Comparison of ENCODE assay signal across 20 cellular contexts in genomic region chr17:59149841-59150511, GRCh38. TPM values are rescaled to one million over a fixed set of nuclear protein-coding genes. Genes with fewer than 3 reads are reported as not detected.
DNase-seq lines count a peak whose midpoint lies in the region; ATAC-seq, FAIRE-seq and TF ChIP-seq lines count a peak whose summit lies in the region.
"Had no signal": no experiment of that assay in that cellular context is flagged by ENCODE, and none has a peak within 500 bp of the region (broad histone marks: within the 10 kb centered on the region; RNA-seq: fewer than 3 reads in every experiment).

No MANE protein-coding gene starts in this region.

- ATAC-seq in HepG2, result peak; percentile 9; the same call in 2 of the 3 replicates
- no peak for ATAC-seq in right lobe of liver
- ATAC-seq in effector memory CD8-positive, alpha-beta T cell (replicated peaks), result peak; percentile 38
- ATAC-seq: natural killer cell treated with Interleukin-12 subunit alpha and Interleukin-12 subunit beta and Interleukin-15 and Interleukin-18, amount 100 ng/mL, for 72 hours; stimulated activated memory B cell treated with anti-CD40 and anti-IgM and Interleukin-4, amounts not matched to agents 10 μg/mL and 1 μg/mL and 100 μg/mL, for 72 hours; T-cell had no signal

- H3K36me3 Mint-ChIP-seq in effector memory CD8-positive, alpha-beta T cell (ENCODE audit: insufficient read depth), result peaks cover 6% of the 10 kb centered on the region
- H3K36me3 Mint-ChIP-seq: natural killer cell treated with Interleukin-12 subunit alpha and Interleukin-12 subunit beta and Interleukin-15 and Interleukin-18, amount 100 ng/mL, for 72 hours; T-cell had no signal

- no peak overlapping the region for H2AFZ ChIP-seq in HepG2 (ENCODE audit: low read length)

- H3K9me3 ChIP-seq in HepG2 (ENCODE audit: low read length) (no peaks in the 10 kb centered on the region), right lobe of liver (no peaks in the 10 kb centered on the region)
- H3K9me3 ChIP-seq: BE2C, esophagus squamous epithelium had no signal

- no TSS peak for BruUV-seq in HepG2 (replicated peaks; lab: Mats Ljungman, UMichigan)

- H3K9me3 Mint-ChIP-seq in effector memory CD8-positive, alpha-beta T cell, result no peaks in the 10 kb centered on the region
- H3K9me3 Mint-ChIP-seq: activated naive CD4-positive, alpha-beta T cell treated with anti-CD3 and anti-CD28 coated beads, Interleukin-2, amount 50 U/mL, for 24 hours; natural killer cell treated with Interleukin-12 subunit alpha and Interleukin-12 subunit beta and Interleukin-15 and Interleukin-18, amount 100 ng/mL, for 72 hours; stimulated activated memory B cell treated with anti-CD40 and anti-IgM and Interleukin-4, amounts not matched to agents 10 μg/mL and 1 μg/mL and 100 μg/mL, for 72 hours; T-cell had no signal

- DNase-seq in HepG2 (ENCODE audit: low spot score) (no peak), right lobe of liver (no peak), RWPE1 (ENCODE audit: low spot score) (no peak), urothelium cell line (ENCODE audit: low spot score) (no peak), GM12892 (ENCODE audit: insufficient read length) (no peak), SHP77 treated with DMSO at 0.1 percent for 48 hours (lab: John Stamatoyannopoulos, UW) (no peak), GM10266 (ENCODE audit: extremely low spot score) (no peak)
- DNase-seq in effector memory CD8-positive, alpha-beta T cell, result no peak
- DNase-seq: activated CD8-positive, alpha-beta memory T cell treated with anti-CD3 and anti-CD28 coated beads for 24 hours; BE2C; esophagus squamous epithelium; NCI-H1092; NCI-H446 treated with DMSO at 0.1 percent for 48 hours; retina; stimulated activated CD4-positive, alpha-beta T cell treated with anti-CD3 and anti-CD28 coated beads, Interleukin-4, amount 100 ng/mL, for 24 hours; T-cell had no signal

- peaks cover 98% of the 10 kb centered on the region for H3K79me2 ChIP-seq in HepG2 (ENCODE audit: insufficient read depth, low read length)

- no peak for TF ChIP-seq RAD21 in HepG2 (CRISPR knock-in tag; IDR thresholded peaks at IDR 0.05)

- CTCF ChIA-PET in HepG2 (lab: Yijun Ruan, JAX; ENCODE audit: low intra/inter-chr PET ratio, low total read pairs) (no interaction called here), RWPE1 (lab: Yijun Ruan, JAX) (interaction anchor here (0.6 kb wide), 1 partner anchor 565 kb away, joined by 3 read pairs; no protein-coding TSS in a partner anchor)

- in situ Hi-C loops in HepG2 (cut with HindIII; ENCODE audit: extremely low pct_ligation_motif_present, low pct_unique_long_range_greater_than_20kb), result loop anchor here (5.0 kb wide), 1 partner anchor 43 kb away; the partner anchor contains the start of gene TRIM37

- H4K20me1 ChIP-seq in HepG2 (ENCODE audit: insufficient read depth, low read length), result no peaks in the 10 kb centered on the region; the same call in none of the 2 replicates

- TF ChIP-seq EP300 in HepG2 (IDR thresholded peaks at IDR 0.05; ENCODE audit: low read depth in 2 of 2, low read length in 2 of 2) (no peak), HepG2 (CRISPR knock-in tag; IDR thresholded peaks at IDR 0.05; ENCODE audit: borderline replicate concordance) (no peak)

- H3K4me1 Mint-ChIP-seq in effector memory CD8-positive, alpha-beta T cell (ENCODE audit: low read depth in 2 of 2), result peaks cover 19 to 43% of the 10 kb centered on the region in 2 donors

- 93% methylated on average over 5 of the region's 5 CpGs for WGBS in HepG2 (ENCODE audit: low lambda C conversion rate)
- WGBS in right lobe of liver (ENCODE audit: insufficient coverage, low coverage, low lambda C conversion rate, missing lambda C conversion rate), result 84% methylated on average over 3 of the region's 5 CpGs

- TF ChIP-seq CTCF in HepG2 (CRISPR knock-in tag; IDR thresholded peaks at IDR 0.05) (no peak), right lobe of liver (IDR thresholded peaks at IDR 0.05) (no peak), RWPE1 (conservative IDR thresholded peaks at IDR 0.05; ENCODE audit: low read depth) (no peak), GM10266 (IDR thresholded peaks at IDR 0.05; ENCODE audit: control insufficient read depth, insufficient read depth, low read depth, missing control alignments) (no peak)

- no peak overlapping the region for H3K4me2 ChIP-seq in HepG2 (ENCODE audit: low read depth, low read length)

- peaks cover 56% of the 10 kb centered on the region for H3K4me1 ChIP-seq in HepG2 (ENCODE audit: insufficient read depth, low read length)
- peaks cover 0 to 4% (median 0%) of the 10 kb centered on the region in 4 donors for H3K4me1 ChIP-seq in right lobe of liver
- H3K4me1 ChIP-seq: BE2C had no signal

- H3K27me3 Mint-ChIP-seq in effector memory CD8-positive, alpha-beta T cell, result no peaks in the 10 kb centered on the region
- H3K27me3 Mint-ChIP-seq: activated naive CD4-positive, alpha-beta T cell treated with anti-CD3 and anti-CD28 coated beads, Interleukin-2, amount 50 U/mL, for 24 hours; natural killer cell treated with Interleukin-12 subunit alpha and Interleukin-12 subunit beta and Interleukin-15 and Interleukin-18, amount 100 ng/mL, for 72 hours; stimulated activated memory B cell treated with anti-CD40 and anti-IgM and Interleukin-4, amounts not matched to agents 10 μg/mL and 1 μg/mL and 100 μg/mL, for 72 hours; T-cell had no signal

- POLR2A ChIA-PET in HepG2 (lab: Yijun Ruan, JAX) (no interaction called here), RWPE1 (lab: Yijun Ruan, JAX; ENCODE audit: low non-redundant PET) (interaction anchor here (0.6 kb wide), 2 partner anchors 12 to 414 kb away, joined by 3 to 10 read pairs; no protein-coding TSS in a partner anchor)

- no peak overlapping the region for H3K9ac ChIP-seq in HepG2 (ENCODE audit: insufficient read depth, low read depth, low read length)

- H3K4me3 Mint-ChIP-seq in effector memory CD8-positive, alpha-beta T cell, result peak overlapping the region in 1 of 2 donors; percentile 19
- H3K4me3 Mint-ChIP-seq: activated naive CD4-positive, alpha-beta T cell treated with anti-CD3 and anti-CD28 coated beads, Interleukin-2, amount 50 U/mL, for 24 hours; natural killer cell treated with Interleukin-12 subunit alpha and Interleukin-12 subunit beta and Interleukin-15 and Interleukin-18, amount 100 ng/mL, for 72 hours; stimulated activated memory B cell treated with anti-CD40 and anti-IgM and Interleukin-4, amounts not matched to agents 10 μg/mL and 1 μg/mL and 100 μg/mL, for 72 hours; T-cell had no signal

- H3K27me3 ChIP-seq in HepG2 (ENCODE audit: control insufficient read depth in 1 of 2, insufficient read depth in 2 of 2, low read length in 2 of 2) (no peaks in the 10 kb centered on the region; a peak in 1 of 5 replicates), right lobe of liver (no peaks in the 10 kb centered on the region)
- H3K27me3 ChIP-seq: BE2C, esophagus squamous epithelium had no signal

- H3K27ac ChIP-seq in HepG2 (ENCODE audit: extremely low read length, insufficient read depth, low read length) (no peak overlapping the region), right lobe of liver (no peak overlapping the region), RWPE1 (peak overlapping the region; percentile 58)
- H3K27ac ChIP-seq: esophagus squamous epithelium had no signal

- FAIRE-seq in HepG2 (lab: Jason Lieb, UNC) (no peak), urothelium cell line (lab: Jason Lieb, UNC) (peak; percentile 73), GM12892 (lab: Jason Lieb, UNC) (no peak)
- FAIRE-seq: G401.6 had no signal

- H3K4me3 ChIP-seq in HepG2 (replicated peaks in 1 of 3; ENCODE audit: insufficient read depth in 1 of 3, low read depth in 2 of 3, low read length in 3 of 3) (no peak overlapping the region), right lobe of liver (no peak overlapping the region)
- H3K4me3 ChIP-seq: esophagus squamous epithelium had no signal

- TF ChIP-seq POLR2A in HepG2 (IDR thresholded peaks at IDR 0.05; ENCODE audit: insufficient read depth in 1 of 2, low read depth in 2 of 2, low read length in 2 of 2), result no peak
- no peak for TF ChIP-seq POLR2A in right lobe of liver (IDR thresholded peaks at IDR 0.05)
- no peak for TF ChIP-seq POLR2A in GM12892 (IDR thresholded peaks at IDR 0.05; ENCODE audit: low read depth, low read length)

- H3K36me3 ChIP-seq in HepG2 (replicated peaks in 1 of 2; ENCODE audit: control insufficient read depth in 1 of 2, insufficient read depth in 2 of 2, low read length in 2 of 2), result peaks cover 2 to 8% of the 10 kb centered on the region in 2 experiments; a peak in 2 of 5 replicates
- no peaks in the 10 kb centered on the region for H3K36me3 ChIP-seq in right lobe of liver
- H3K36me3 ChIP-seq: esophagus squamous epithelium had no signal

- H3K27ac Mint-ChIP-seq in effector memory CD8-positive, alpha-beta T cell, result peak overlapping the region in 1 of 2 donors; percentile 52
- H3K27ac Mint-ChIP-seq: activated naive CD4-positive, alpha-beta T cell treated with anti-CD3 and anti-CD28 coated beads, Interleukin-2, amount 50 U/mL, for 24 hours; natural killer cell treated with Interleukin-12 subunit alpha and Interleukin-12 subunit beta and Interleukin-15 and Interleukin-18, amount 100 ng/mL, for 72 hours; stimulated activated memory B cell treated with anti-CD40 and anti-IgM and Interleukin-4, amounts not matched to agents 10 μg/mL and 1 μg/mL and 100 μg/mL, for 72 hours; T-cell had no signal

- intact Hi-C loops in HepG2 (cut with micrococcal nuclease; ENCODE audit: unreplicated experiment), result no loop called here
- intact Hi-C loops in right lobe of liver (cut with DNase I), result no loop called here

RNA-seq across cellular contexts. Expression of gene SKA2, which starts 5.0 kb away (rescaled TPM):
- total RNA-seq in HepG2 (2016; rRNA removed; fragmentation: Illumina TruSeq; extraction: Trizol) (91.8 and 148 TPM in 2 replicates), right lobe of liver (10 to 100 TPM; 12.2 to 23.1 (median 13.5) TPM)
- total RNA-seq in HepG2 (2016; cell fraction: cytosol; rRNA removed; fragmentation: Illumina TruSeq; extraction: Trizol; ENCODE audit: low read depth), result 47.5 and 49.5 TPM in 2 replicates
- total RNA-seq in HepG2 (2016; cell fraction: insoluble cytoplasmic fraction; rRNA removed; fragmentation: Illumina TruSeq; extraction: Trizol), result 89.8 and 139 TPM in 2 replicates
- 81.2 and 89.4 TPM in 2 replicates for total RNA-seq in HepG2 (2016; cell fraction: membrane; rRNA removed; fragmentation: Illumina TruSeq; extraction: Trizol)
- total RNA-seq in HepG2 (2016; cell fraction: nucleus; rRNA removed; fragmentation: Illumina TruSeq; extraction: Trizol), result 28.6 and 29.7 TPM in 2 replicates
- 13.4 and 18.6 TPM in 2 replicates for polyA plus RNA-seq in HepG2 (2011; rRNA removed)
- polyA plus RNA-seq in HepG2 (2011; cell fraction: cytosol; rRNA removed), result 15.1 and 24.3 TPM in 2 replicates
- polyA plus RNA-seq in HepG2 (2011; cell fraction: nucleus; rRNA removed), result 2.0 and 33.2 TPM in 2 replicates
- polyA plus RNA-seq in HepG2 (2012), result 55.5 and 76.1 TPM in 2 replicates
- 72.1 and 80.1 TPM in 2 replicates for polyA plus RNA-seq in HepG2 (2016; cell fraction: cytosol; fragmentation: Illumina TruSeq; extraction: Trizol; ENCODE audit: low read depth)
- polyA plus RNA-seq in HepG2 (2016; cell fraction: insoluble cytoplasmic fraction; fragmentation: Illumina TruSeq; extraction: Trizol; ENCODE audit: low read depth), result 160 and 181 TPM in 2 replicates
- 88.8 and 95.8 TPM in 2 replicates for polyA plus RNA-seq in HepG2 (2016; cell fraction: membrane; fragmentation: Illumina TruSeq; extraction: Trizol; ENCODE audit: low read depth)
- polyA plus RNA-seq in HepG2 (2016; cell fraction: nucleus; fragmentation: Illumina TruSeq; extraction: Trizol; ENCODE audit: insufficient read depth, low read depth), result 57.5 and 58.6 TPM in 2 replicates
- 9.6 and 20.6 TPM in 2 replicates for polyA minus RNA-seq in HepG2 (2011; rRNA and poly(A)+ RNA removed; ENCODE audit: low replicate concordance)
- polyA minus RNA-seq in HepG2 (2011; cell fraction: cytosol; rRNA and poly(A)+ RNA removed), result 12.0 and 15.6 TPM in 2 replicates
- polyA minus RNA-seq in HepG2 (2011; cell fraction: nucleus; rRNA and poly(A)+ RNA removed), result 21.4 and 37.5 TPM in 2 replicates
- polyA plus RNA-seq in GM12892 (2012; ENCODE audit: missing spikeins), result 82.7 TPM

RNA-seq across cellular contexts. Expression of gene PRR11, which starts 5.6 kb away (rescaled TPM):
- total RNA-seq in HepG2 (2016; rRNA removed; fragmentation: Illumina TruSeq; extraction: Trizol) (39.2 and 50.4 TPM in 2 replicates), right lobe of liver (1 to 10 TPM in 1 of 6 experiments, under 1 TPM in 5; 0.49 to 1.9 (median 0.54) TPM)
- total RNA-seq in HepG2 (2016; cell fraction: cytosol; rRNA removed; fragmentation: Illumina TruSeq; extraction: Trizol; ENCODE audit: low read depth), result 8.1 and 9.8 TPM in 2 replicates
- 36.7 and 48.3 TPM in 2 replicates for total RNA-seq in HepG2 (2016; cell fraction: insoluble cytoplasmic fraction; rRNA removed; fragmentation: Illumina TruSeq; extraction: Trizol)
- 37.2 and 37.8 TPM in 2 replicates for total RNA-seq in HepG2 (2016; cell fraction: membrane; rRNA removed; fragmentation: Illumina TruSeq; extraction: Trizol)
- 20.5 and 25.8 TPM in 2 replicates for total RNA-seq in HepG2 (2016; cell fraction: nucleus; rRNA removed; fragmentation: Illumina TruSeq; extraction: Trizol)
- polyA plus RNA-seq in HepG2 (2011; rRNA removed), result 21.8 and 35.7 TPM in 2 replicates
- polyA plus RNA-seq in HepG2 (2011; cell fraction: cytosol; rRNA removed), result 24.4 and 31.4 TPM in 2 replicates
- 3.7 and 3.9 TPM in 2 replicates for polyA plus RNA-seq in HepG2 (2011; cell fraction: nucleus; rRNA removed)
- 11.8 and 35.0 TPM in 2 replicates for polyA plus RNA-seq in HepG2 (2012)
- 7.7 and 9.4 TPM in 2 replicates for polyA plus RNA-seq in HepG2 (2016; cell fraction: cytosol; fragmentation: Illumina TruSeq; extraction: Trizol; ENCODE audit: low read depth)
- polyA plus RNA-seq in HepG2 (2016; cell fraction: insoluble cytoplasmic fraction; fragmentation: Illumina TruSeq; extraction: Trizol; ENCODE audit: low read depth), result 61.7 and 63.3 TPM in 2 replicates
- 26.8 and 32.7 TPM in 2 replicates for polyA plus RNA-seq in HepG2 (2016; cell fraction: membrane; fragmentation: Illumina TruSeq; extraction: Trizol; ENCODE audit: low read depth)
- polyA plus RNA-seq in HepG2 (2016; cell fraction: nucleus; fragmentation: Illumina TruSeq; extraction: Trizol; ENCODE audit: insufficient read depth, low read depth), result 27.9 and 29.0 TPM in 2 replicates
- polyA minus RNA-seq in HepG2 (2011; rRNA and poly(A)+ RNA removed; ENCODE audit: low replicate concordance), result 34.0 and 79.7 TPM in 2 replicates
- polyA minus RNA-seq in HepG2 (2011; cell fraction: cytosol; rRNA and poly(A)+ RNA removed), result 27.9 and 32.0 TPM in 2 replicates
- 12.3 and 23.4 TPM in 2 replicates for polyA minus RNA-seq in HepG2 (2011; cell fraction: nucleus; rRNA and poly(A)+ RNA removed)
- 24.3 TPM for polyA plus RNA-seq in GM12892 (2012; ENCODE audit: missing spikeins)

RNA-seq across cellular contexts. Expression of gene TRIM37, which starts 43.3 kb away (rescaled TPM):
- 39.1 and 48.1 TPM in 2 replicates for total RNA-seq in HepG2 (2016; rRNA removed; fragmentation: Illumina TruSeq; extraction: Trizol)
- 12.1 and 14.0 TPM in 2 replicates for total RNA-seq in HepG2 (2016; cell fraction: cytosol; rRNA removed; fragmentation: Illumina TruSeq; extraction: Trizol; ENCODE audit: low read depth)
- total RNA-seq in HepG2 (2016; cell fraction: insoluble cytoplasmic fraction; rRNA removed; fragmentation: Illumina TruSeq; extraction: Trizol), result 39.2 and 51.8 TPM in 2 replicates
- 27.1 and 27.4 TPM in 2 replicates for total RNA-seq in HepG2 (2016; cell fraction: membrane; rRNA removed; fragmentation: Illumina TruSeq; extraction: Trizol)
- 30.4 and 38.6 TPM in 2 replicates for total RNA-seq in HepG2 (2016; cell fraction: nucleus; rRNA removed; fragmentation: Illumina TruSeq; extraction: Trizol)
- polyA plus RNA-seq in HepG2 (2011; rRNA removed), result 10.1 and 12.4 TPM in 2 replicates
- 5.2 and 7.4 TPM in 2 replicates for polyA plus RNA-seq in HepG2 (2011; cell fraction: cytosol; rRNA removed)
- polyA plus RNA-seq in HepG2 (2011; cell fraction: nucleus; rRNA removed), result 7.8 and 8.1 TPM in 2 replicates
- polyA plus RNA-seq in HepG2 (2012), result 10.9 and 11.7 TPM in 2 replicates
- 3.1 and 3.7 TPM in 2 replicates for polyA plus RNA-seq in HepG2 (2016; cell fraction: cytosol; fragmentation: Illumina TruSeq; extraction: Trizol; ENCODE audit: low read depth)
- 32.9 and 34.8 TPM in 2 replicates for polyA plus RNA-seq in HepG2 (2016; cell fraction: insoluble cytoplasmic fraction; fragmentation: Illumina TruSeq; extraction: Trizol; ENCODE audit: low read depth)
- polyA plus RNA-seq in HepG2 (2016; cell fraction: membrane; fragmentation: Illumina TruSeq; extraction: Trizol; ENCODE audit: low read depth), result 10.8 and 11.4 TPM in 2 replicates
- 30.6 and 31.5 TPM in 2 replicates for polyA plus RNA-seq in HepG2 (2016; cell fraction: nucleus; fragmentation: Illumina TruSeq; extraction: Trizol; ENCODE audit: insufficient read depth, low read depth)
- polyA minus RNA-seq in HepG2 (2011; rRNA and poly(A)+ RNA removed; ENCODE audit: low replicate concordance), result 42.6 and 98.7 TPM in 2 replicates
- 9.7 and 11.4 TPM in 2 replicates for polyA minus RNA-seq in HepG2 (2011; cell fraction: cytosol; rRNA and poly(A)+ RNA removed)
- polyA minus RNA-seq in HepG2 (2011; cell fraction: nucleus; rRNA and poly(A)+ RNA removed), result 44.3 and 55.3 TPM in 2 replicates
- 10 to 100 TPM in 1 of 6 experiments, 1 to 10 TPM in 5; 7.2 to 11.0 (median 9.0) TPM for total RNA-seq in right lobe of liver
- 8.8 TPM for polyA plus RNA-seq in GM12892 (2012; ENCODE audit: missing spikeins)

RNA-seq across cellular contexts. Expression of gene SMG8, which starts 59.9 kb away (rescaled TPM):
- total RNA-seq in HepG2 (2016; rRNA removed; fragmentation: Illumina TruSeq; extraction: Trizol), result 28.9 and 31.9 TPM in 2 replicates
- 1.8 and 2.7 TPM in 2 replicates for total RNA-seq in HepG2 (2016; cell fraction: cytosol; rRNA removed; fragmentation: Illumina TruSeq; extraction: Trizol; ENCODE audit: low read depth)
- total RNA-seq in HepG2 (2016; cell fraction: insoluble cytoplasmic fraction; rRNA removed; fragmentation: Illumina TruSeq; extraction: Trizol), result 30.2 and 30.8 TPM in 2 replicates
- total RNA-seq in HepG2 (2016; cell fraction: membrane; rRNA removed; fragmentation: Illumina TruSeq; extraction: Trizol), result 6.8 and 8.0 TPM in 2 replicates
- 25.1 and 31.4 TPM in 2 replicates for total RNA-seq in HepG2 (2016; cell fraction: nucleus; rRNA removed; fragmentation: Illumina TruSeq; extraction: Trizol)
- 16.2 and 18.4 TPM in 2 replicates for polyA plus RNA-seq in HepG2 (2011; rRNA removed)
- 11.0 and 15.5 TPM in 2 replicates for polyA plus RNA-seq in HepG2 (2011; cell fraction: cytosol; rRNA removed)
- polyA plus RNA-seq in HepG2 (2011; cell fraction: nucleus; rRNA removed), result 7.4 and 9.4 TPM in 2 replicates
- polyA plus RNA-seq in HepG2 (2012), result 12.1 and 13.2 TPM in 2 replicates
- 0.93 and 1.0 TPM in 2 replicates for polyA plus RNA-seq in HepG2 (2016; cell fraction: cytosol; fragmentation: Illumina TruSeq; extraction: Trizol; ENCODE audit: low read depth)
- polyA plus RNA-seq in HepG2 (2016; cell fraction: insoluble cytoplasmic fraction; fragmentation: Illumina TruSeq; extraction: Trizol; ENCODE audit: low read depth), result 17.3 and 18.7 TPM in 2 replicates
- polyA plus RNA-seq in HepG2 (2016; cell fraction: membrane; fragmentation: Illumina TruSeq; extraction: Trizol; ENCODE audit: low read depth), result 1.6 and 1.7 TPM in 2 replicates
- 20.7 and 22.6 TPM in 2 replicates for polyA plus RNA-seq in HepG2 (2016; cell fraction: nucleus; fragmentation: Illumina TruSeq; extraction: Trizol; ENCODE audit: insufficient read depth, low read depth)
- 26.3 and 29.4 TPM in 2 replicates for polyA minus RNA-seq in HepG2 (2011; rRNA and poly(A)+ RNA removed; ENCODE audit: low replicate concordance)
- 14.2 and 18.4 TPM in 2 replicates for polyA minus RNA-seq in HepG2 (2011; cell fraction: cytosol; rRNA and poly(A)+ RNA removed)
- 19.1 and 29.5 TPM in 2 replicates for polyA minus RNA-seq in HepG2 (2011; cell fraction: nucleus; rRNA and poly(A)+ RNA removed)
- 1 to 10 TPM; 5.3 to 7.9 (median 7.3) TPM for total RNA-seq in right lobe of liver
- polyA plus RNA-seq in GM12892 (2012; ENCODE audit: missing spikeins), result 12.0 TPM

Comparison
In these comparisons a context has a peak if more than half of its experiments do, and no peak if none do; other contexts are left out.
1. ATAC-seq: peak in HepG2 (single experiment) and effector memory CD8-positive, alpha-beta T cell (single experiment); none in right lobe of liver (0 of 4).